ENCODE assay signal across 1 cellular context in genomic region chr2:42742740-42743666, GRCh38.
TF ChIP-seq lines count a peak whose summit lies in the region.

No MANE protein-coding gene starts in this region.

TF ChIP-seq in HepG2, 621 proteins besides CTCF, POLR2A, EP300 and RAD21:
- TF ChIP-seq BHLHE40 (IDR thresholded peaks at IDR 0.05; ENCODE audit: low read length) = no peak
- TF ChIP-seq ZNF101 (CRISPR knock-in tag; IDR thresholded peaks at IDR 0.05; ENCODE audit: borderline replicate concordance, low read depth) = peak; percentile 92; the same call in 1 of the 2 replicates
